In the genomic region with DNA sequence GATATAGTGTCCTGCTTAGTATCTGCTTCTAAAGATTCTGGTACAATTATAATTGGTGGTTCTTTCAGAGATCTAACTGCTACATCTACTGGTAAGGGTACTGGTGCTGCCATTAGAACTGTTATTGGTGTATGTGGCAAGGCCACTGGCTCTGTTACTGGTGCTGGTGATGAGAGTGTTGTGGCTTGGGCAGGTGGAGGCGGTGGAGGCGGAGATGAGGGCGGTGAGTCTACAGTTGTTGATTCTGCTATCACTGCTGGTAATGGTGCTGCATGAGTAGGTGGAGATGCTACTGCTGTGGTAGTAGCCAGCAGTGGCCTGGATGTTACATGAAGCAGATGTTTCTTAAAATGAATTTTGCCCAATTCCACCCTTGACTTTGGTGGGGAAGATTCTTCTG, we compare ENCODE assay signal across 26 cellular contexts.
"Had no signal": no experiment of that assay in that cellular context is flagged by ENCODE, and none has a peak within 500 bp of the region (broad histone marks: within the 10 kb centered on the region; RNA-seq: fewer than 3 reads in every experiment).

No MANE protein-coding gene starts in this region.

- H3K27ac ChIP-seq: left ventricle myocardium inferior, neural progenitor cell, neutrophil, parathyroid adenoma, right atrium auricular region, right lobe of liver, tibial nerve, uterus had no signal

- ATAC-seq: mucosa of descending colon; naive thymus-derived CD4-positive, alpha-beta T cell; right lobe of liver; stimulated activated memory B cell treated with anti-CD40 and anti-IgM and Interleukin-4, amounts not matched to agents 10 μg/mL and 1 μg/mL and 100 μg/mL, for 72 hours; stimulated activated naive CD8-positive, alpha-beta T cell treated with anti-CD3 and anti-CD28 coated beads, Interleukin-15, amount 100 ng/mL, for 72 hours had no signal

- DNase-seq: hypothalamus; islet precursor cell; left ventricle myocardium inferior; midbrain; mucosa of descending colon; naive thymus-derived CD4-positive, alpha-beta T cell; nephron progenitor cell; occipital lobe; right lobe of liver; stimulated activated CD4-positive, alpha-beta T cell treated with anti-CD3 and anti-CD28 coated beads, Interleukin-1b, Interleukin-23, amount 100 ng/mL, for 48 hours; stimulated activated CD4-positive, alpha-beta T cell treated with anti-CD3 and anti-CD28 coated beads, Interleukin-2, amount 100 ng/mL, for 48 hours; stimulated activated CD4-positive, alpha-beta T cell treated with anti-CD3 and anti-CD28 coated beads, Interleukin-4, amount 100 ng/mL, for 4 hours; stimulated activated CD8-positive, alpha-beta memory T cell treated with anti-CD3 and anti-CD28 coated beads, Interleukin-4, amount 100 ng/mL, for 48 hours; stimulated activated naive CD4-positive, alpha-beta T cell treated with Interleukin-2 at 50 U/mL for 16 hours; stimulated activated naive CD8-positive, alpha-beta T cell treated with anti-CD3 and anti-CD28 coated beads, Interleukin-15, amount 100 ng/mL, for 72 hours; substantia nigra; uterus had no signal

- H3K36me3 ChIP-seq: uterus had no signal

- H3K9me3 ChIP-seq: left ventricle myocardium inferior, mucosa of descending colon, neutrophil, right atrium auricular region, right lobe of liver, tibial nerve, uterus had no signal

- H3K4me3 ChIP-seq: left ventricle myocardium inferior, mucosa of descending colon, neural progenitor cell, right atrium auricular region, right lobe of liver, smooth muscle cell, tibial nerve, uterus had no signal

- H2AFZ ChIP-seq: neural progenitor cell, parathyroid adenoma had no signal

- H3K27me3 ChIP-seq: neural progenitor cell, neutrophil, right atrium auricular region, right lobe of liver, tibial nerve, uterus had no signal

- H3K4me1 Mint-ChIP-seq: nephron progenitor cell had no signal

- H3K4me2 ChIP-seq: neural progenitor cell, smooth muscle cell had no signal

- H3K9me3 Mint-ChIP-seq: naive thymus-derived CD4-positive, alpha-beta T cell; neural progenitor cell; stimulated activated memory B cell treated with anti-CD40 and anti-IgM and Interleukin-4, amounts not matched to agents 10 μg/mL and 1 μg/mL and 100 μg/mL, for 72 hours; type B pancreatic cell had no signal

- H3K27ac Mint-ChIP-seq: memory B cell; nephron progenitor cell; neural progenitor cell; stimulated activated memory B cell treated with anti-CD40 and anti-IgM and Interleukin-4, amounts not matched to agents 10 μg/mL and 1 μg/mL and 100 μg/mL, for 72 hours; stimulated activated naive CD8-positive, alpha-beta T cell treated with anti-CD3 and anti-CD28 coated beads, Interleukin-15, amount 100 ng/mL, for 72 hours; type B pancreatic cell had no signal

- H3K4me1 ChIP-seq: neural progenitor cell, right atrium auricular region, uterus had no signal

- H3K4me3 Mint-ChIP-seq: memory B cell; naive thymus-derived CD4-positive, alpha-beta T cell; nephron progenitor cell; neural progenitor cell; stimulated activated memory B cell treated with anti-CD40 and anti-IgM and Interleukin-4, amounts not matched to agents 10 μg/mL and 1 μg/mL and 100 μg/mL, for 72 hours; stimulated activated naive CD8-positive, alpha-beta T cell treated with anti-CD3 and anti-CD28 coated beads, Interleukin-15, amount 100 ng/mL, for 72 hours; type B pancreatic cell had no signal

- H3K9ac ChIP-seq: neural progenitor cell, parathyroid adenoma had no signal

- H3K27me3 Mint-ChIP-seq: memory B cell; naive thymus-derived CD4-positive, alpha-beta T cell; stimulated activated memory B cell treated with anti-CD40 and anti-IgM and Interleukin-4, amounts not matched to agents 10 μg/mL and 1 μg/mL and 100 μg/mL, for 72 hours; stimulated activated naive CD8-positive, alpha-beta T cell treated with anti-CD3 and anti-CD28 coated beads, Interleukin-15, amount 100 ng/mL, for 72 hours; type B pancreatic cell had no signal
